Comparison of ENCODE assay signal across 24 cellular contexts in genomic region chr4:28482580-28482979, GRCh38.
"Had no signal": no experiment of that assay in that cellular context is flagged by ENCODE, and none has a peak within 500 bp of the region (broad histone marks: within the 10 kb centered on the region; RNA-seq: fewer than 3 reads in every experiment).

No MANE protein-coding gene starts in this region.

- FAIRE-seq: bronchial epithelial cell had no signal

- H3K36me3 ChIP-seq: esophagus muscularis mucosa, sigmoid colon, uterus had no signal

- H3K4me1 ChIP-seq: esophagus muscularis mucosa, uterus had no signal

- ATAC-seq: activated CD8-positive, alpha-beta memory T cell treated with anti-CD3 and anti-CD28 coated beads, Interleukin-2, amount 10 ng/mL, durations not matched to agents 7 days and 5 days; activated CD8-positive, alpha-beta T cell treated with anti-CD3 and anti-CD28 coated beads, Interleukin-2, amount 10 ng/mL, durations not matched to agents 7 days and 5 days; activated naive CD8-positive, alpha-beta T cell treated with anti-CD3 and anti-CD28 coated beads, Interleukin-2, amount 50 U/mL, for 24 hours; left cardiac atrium; left ventricle myocardium superior; natural killer cell; stimulated activated memory B cell treated with anti-CD40 and anti-IgM and Interleukin-4, amounts not matched to agents 10 μg/mL and 1 μg/mL and 100 μg/mL, for 72 hours; stimulated activated naive CD8-positive, alpha-beta T cell treated with anti-CD3 and anti-CD28 coated beads, Interleukin-15, amount 100 ng/mL, for 72 hours had no signal

- H3K9me3 ChIP-seq: esophagus muscularis mucosa, sigmoid colon, uterus had no signal

- H3K27ac ChIP-seq: esophagus muscularis mucosa, sigmoid colon, uterus had no signal

- H3K27me3 ChIP-seq: esophagus muscularis mucosa, sigmoid colon, uterus had no signal

- DNase-seq: activated B cell treated with CpG ODN at 0.5 μM for 24 hours; activated CD4-positive, alpha-beta T cell treated with anti-CD3 and anti-CD28 coated beads, Interleukin-2, amount 50 U/mL, for 1 hour; activated CD8-positive, alpha-beta memory T cell treated with anti-CD3 and anti-CD28 coated beads, Interleukin-2, amount 10 ng/mL, durations not matched to agents 7 days and 5 days; activated CD8-positive, alpha-beta T cell treated with anti-CD3 and anti-CD28 coated beads, Interleukin-2, amount 10 ng/mL, durations not matched to agents 7 days and 5 days; activated naive CD8-positive, alpha-beta T cell treated with anti-CD3 and anti-CD28 coated beads, Interleukin-2, amount 50 U/mL, for 24 hours; activated T-cell treated with anti-CD3 and anti-CD28 coated beads, Interleukin-2, amount 50 U/mL, for 48 hours; islet precursor cell; left cardiac atrium; left ventricle myocardium superior; midbrain; natural killer cell; retina; sigmoid colon; stimulated activated CD4-positive, alpha-beta T cell treated with anti-CD3 and anti-CD28 coated beads, Interleukin-1b, Interleukin-23, amount 100 ng/mL, for 48 hours; stimulated activated CD4-positive, alpha-beta T cell treated with anti-CD3 and anti-CD28 coated beads, Interleukin-4, amount 100 ng/mL, for 4 hours; stimulated activated CD8-positive, alpha-beta memory T cell treated with anti-CD3 and anti-CD28 coated beads, Interleukin-4, amount 100 ng/mL, for 48 hours; stimulated activated naive CD8-positive, alpha-beta T cell treated with anti-CD3 and anti-CD28 coated beads, Interleukin-15, amount 100 ng/mL, for 72 hours; substantia nigra; T-helper 2 cell; uterus had no signal

- H3K4me3 ChIP-seq: esophagus muscularis mucosa, sigmoid colon, smooth muscle cell, uterus had no signal
